Comparison of ENCODE assay signal across 1 cellular context in genomic region chr2:215617060-215617824, GRCh38.
A peak's percentile ranks its signal among the peaks of the same experiment; 100 is the strongest.
TF ChIP-seq lines count a peak whose summit lies in the region.

No MANE protein-coding gene starts in this region.

TF ChIP-seq in HepG2, 621 proteins besides CTCF, POLR2A, EP300 and RAD21 (continued from another document and continues in another):
- TF ChIP-seq SIN3A (IDR thresholded peaks at IDR 0.05; ENCODE audit: borderline replicate concordance, low read depth, low read length): peak; percentile 28; the same call in 1 of the 2 replicates
- no peak for TF ChIP-seq JARID2 (CRISPR knock-in tag; IDR thresholded peaks at IDR 0.05; ENCODE audit: insufficient replicate concordance)
- 0 out of 2 replicates have a peak, but pooled peaks have one; percentile 32 for TF ChIP-seq STAT5B (CRISPR knock-in tag; IDR thresholded peaks at IDR 0.05)
- no peak for TF ChIP-seq ZMAT5 (CRISPR knock-in tag; IDR thresholded peaks at IDR 0.05; ENCODE audit: borderline replicate concordance, low read depth)
- peak; percentile 70 for TF ChIP-seq TFDP1 (CRISPR knock-in tag; IDR thresholded peaks at IDR 0.05; ENCODE audit: borderline replicate concordance)
- 0 out of 2 replicates have a peak, but pooled peaks have one; percentile 68 for TF ChIP-seq ZNF510 (CRISPR knock-in tag; IDR thresholded peaks at IDR 0.05; ENCODE audit: low read depth)
- TF ChIP-seq HDAC1 (CRISPR knock-in tag; IDR thresholded peaks at IDR 0.05): peak; percentile 87
- no peak for TF ChIP-seq REXO4 (CRISPR knock-in tag; IDR thresholded peaks at IDR 0.05; ENCODE audit: borderline replicate concordance)
- TF ChIP-seq HNF1B (CRISPR knock-in tag; IDR thresholded peaks at IDR 0.05): no peak
- TF ChIP-seq KIAA2018 (CRISPR knock-in tag; IDR thresholded peaks at IDR 0.05; ENCODE audit: borderline replicate concordance): no peak
- no peak for TF ChIP-seq ZNF136 (CRISPR knock-in tag; IDR thresholded peaks at IDR 0.05; ENCODE audit: low read depth)
- TF ChIP-seq HCFC1 (IDR thresholded peaks at IDR 0.05; ENCODE audit: low read depth, low read length): no peak
- TF ChIP-seq FOSL1 (CRISPR knock-in tag; IDR thresholded peaks at IDR 0.05; ENCODE audit: borderline replicate concordance): peak; percentile 55; the same call in 1 of the 2 replicates
- TF ChIP-seq POGK (CRISPR knock-in tag; conservative IDR thresholded peaks at IDR 0.05): peak; percentile 91; the same call in 1 of the 2 replicates
- no peak for TF ChIP-seq PAX8 (CRISPR knock-in tag; IDR thresholded peaks at IDR 0.05; ENCODE audit: borderline replicate concordance)
- peak; percentile 95 for TF ChIP-seq TFE3 (CRISPR knock-in tag; IDR thresholded peaks at IDR 0.05)
- TF ChIP-seq SCMH1 (CRISPR knock-in tag; IDR thresholded peaks at IDR 0.05; ENCODE audit: borderline replicate concordance): no peak
- no peak; the same call in 1 of the 2 replicates for TF ChIP-seq NCOA5 (CRISPR knock-in tag; IDR thresholded peaks at IDR 0.05)
- TF ChIP-seq AKNA (CRISPR knock-in tag; IDR thresholded peaks at IDR 0.05; ENCODE audit: borderline replicate concordance): peak; percentile 13; the same call in 1 of the 2 replicates
- peak; percentile 100 for TF ChIP-seq NCOA2 (CRISPR knock-in tag; IDR thresholded peaks at IDR 0.05)
- TF ChIP-seq ZBTB44 (CRISPR knock-in tag; IDR thresholded peaks at IDR 0.05): no peak
- TF ChIP-seq ARID2 (CRISPR knock-in tag; IDR thresholded peaks at IDR 0.05; ENCODE audit: borderline replicate concordance): 0 out of 2 replicates have a peak, but pooled peaks have one; percentile 86
- TF ChIP-seq FLYWCH1 (CRISPR knock-in tag; IDR thresholded peaks at IDR 0.05): 0 out of 2 replicates have a peak, but pooled peaks have one; percentile 43
- no peak; the same call in 1 of the 2 replicates for TF ChIP-seq ZNF704 (CRISPR knock-in tag; IDR thresholded peaks at IDR 0.05; ENCODE audit: borderline replicate concordance)
